8 cellular contexts compared by ENCODE assay signal in the genomic region with DNA sequence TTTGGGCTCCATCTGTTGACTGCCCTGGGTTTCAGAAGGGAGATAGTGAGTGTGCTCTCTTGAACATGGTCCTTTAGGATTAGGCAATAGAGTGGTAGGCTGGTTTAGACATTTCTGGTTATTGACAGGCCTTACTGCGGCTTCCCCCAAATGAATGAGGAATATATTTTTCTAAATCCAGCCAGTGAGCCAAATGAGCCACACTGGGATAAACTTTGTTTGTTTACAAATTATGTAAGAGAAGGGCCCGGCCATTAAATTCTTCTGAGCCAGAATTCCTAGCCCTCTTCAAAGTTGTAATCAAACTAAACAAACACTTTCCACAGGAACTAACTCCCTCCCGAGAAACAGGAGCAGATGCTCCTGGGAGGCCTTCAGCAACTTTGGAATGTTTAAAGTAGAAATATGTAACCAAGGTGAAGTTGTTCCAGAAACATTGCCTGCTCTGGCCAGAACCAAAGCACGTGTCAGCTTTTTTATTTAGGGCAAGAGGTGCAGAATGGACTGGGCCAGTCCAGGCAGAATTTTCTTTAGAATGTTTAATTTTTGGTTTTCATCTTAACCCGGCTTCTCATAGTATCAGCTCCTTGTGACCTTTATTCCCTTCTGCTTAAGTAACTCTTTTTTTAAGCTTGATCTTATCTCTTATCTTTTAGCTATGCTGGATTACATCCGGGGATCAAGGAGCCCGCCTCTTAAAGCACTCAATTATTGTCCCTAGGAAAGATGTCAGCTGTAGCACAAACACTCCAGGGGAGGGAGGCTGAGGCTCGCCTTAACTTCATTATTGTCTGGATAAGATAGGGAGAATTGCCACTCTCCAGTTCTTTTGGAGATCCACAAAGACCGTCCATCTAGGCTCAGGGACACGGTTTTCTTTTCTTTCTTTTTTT. TPM values are rescaled to one million over a fixed set of nuclear protein-coding genes. Genes with fewer than 3 reads are reported as not detected.
A peak's percentile ranks its signal among the peaks of the same experiment; 100 is the strongest.
DNase-seq lines count a peak whose midpoint lies in the region; ATAC-seq lines count a peak whose summit lies in the region.

No MANE protein-coding gene starts in this region.

- H3K4me3 ChIP-seq in adipocyte (ENCODE audit: low read length) (no peak overlapping the region), right cardiac atrium (ENCODE audit: low read length) (no peak overlapping the region)

- no peak overlapping the region for H3K9ac ChIP-seq in adipocyte (ENCODE audit: low read length)

- intact Hi-C loops in right cardiac atrium (cut with DNase I) = no loop called here

- ATAC-seq in right cardiac atrium = peak; percentile 51 to 64
- ATAC-seq in GM21360 (IDR thresholded peaks at IDR 0.05; ENCODE audit: unreplicated experiment) = no peak
- ATAC-seq in esophagus mucosa = no peak

- H3K4me1 ChIP-seq in adipocyte (ENCODE audit: control insufficient read depth, insufficient read depth, low read length) (peaks cover 15% of the 10 kb centered on the region), right cardiac atrium (ENCODE audit: control insufficient read depth, insufficient read depth, low read length) (peaks cover 14% of the 10 kb centered on the region)

- peak; percentile 56 for DNase-seq in EH (ENCODE audit: low read depth)
- peak; percentile 45 for DNase-seq in adipocyte (ENCODE audit: low read depth)
- no peak for DNase-seq in right cardiac atrium
- DNase-seq in renal cortical epithelial cell (ENCODE audit: low read depth) = peak; percentile 65
- no peak for DNase-seq in NCI-H1417 treated with DMSO at 0.1 percent for 48 hours (lab: John Stamatoyannopoulos, UW)
- no peak for DNase-seq in amniotic stem cell (lab: John Stamatoyannopoulos, UW)

- WGBS in right cardiac atrium = 36% methylated on average over 10 of the region's 10 CpGs

- H3K9me3 ChIP-seq in adipocyte (ENCODE audit: control insufficient read depth, low read length) = no peaks in the 10 kb centered on the region
- no peaks in the 10 kb centered on the region for H3K9me3 ChIP-seq in right cardiac atrium (ENCODE audit: control insufficient read depth, low read length)

- no peaks in the 10 kb centered on the region for H3K36me3 ChIP-seq in adipocyte (ENCODE audit: control insufficient read depth, insufficient read depth, low read length, severe bottlenecking)

- peak overlapping the region; percentile 88 for H3K27ac ChIP-seq in right cardiac atrium (ENCODE audit: low read length)

- H3K27me3 ChIP-seq in adipocyte (replicated peaks; ENCODE audit: control insufficient read depth, insufficient read depth, low read length) (no peaks in the 10 kb centered on the region), right cardiac atrium (ENCODE audit: control insufficient read depth, insufficient read depth) (no peaks in the 10 kb centered on the region)

RNA-seq across cellular contexts. Expression of gene ZNRF3, which starts 28.7 kb away (rescaled TPM):
- total RNA-seq in right cardiac atrium = 1 to 10 TPM; 8.4 to 9.4 (median 8.8) TPM
- polyA plus RNA-seq in right cardiac atrium = 4.0 TPM
- 6.1 and 26.9 TPM in 2 replicates for total RNA-seq in renal cortical epithelial cell
- total RNA-seq in esophagus mucosa = 6.4 TPM

Comparison
In these comparisons a context has a peak if more than half of its experiments do, and no peak if none do; other contexts are left out.
1. DNase-seq: peak in EH (single experiment), adipocyte (single experiment) and renal cortical epithelial cell (single experiment); none in right cardiac atrium (0 of 3), NCI-H1417 treated with DMSO at 0.1 percent for 48 hours (single experiment) and amniotic stem cell (single experiment).
2. ATAC-seq: peak in right cardiac atrium (2 of 2); none in GM21360 (single experiment) and esophagus mucosa (single experiment).